ENCODE assay signal across 22 cellular contexts in genomic region chr5:171745602-171746001, GRCh38. TPM values are rescaled to one million over a fixed set of nuclear protein-coding genes. Genes with fewer than 3 reads are reported as not detected.
"Had no signal": no experiment of that assay in that cellular context is flagged by ENCODE, and none has a peak within 500 bp of the region (broad histone marks: within the 10 kb centered on the region; RNA-seq: fewer than 3 reads in every experiment).

No MANE protein-coding gene starts in this region.

- H3K4me1 Mint-ChIP-seq: immature natural killer cell, natural killer cell, T-helper 17 cell had no signal

- H3K27ac Mint-ChIP-seq: activated naive CD4-positive, alpha-beta T cell treated with anti-CD3 and anti-CD28 coated beads for 36 hours; activated naive CD8-positive, alpha-beta T cell treated with anti-CD3 and anti-CD28 coated beads, Interleukin-2, amount 50 U/mL, for 24 hours; activated T-helper 2 cell treated with anti-CD3 and anti-CD28 coated beads, Interferon-gamma antibody, Interleukin-2, Interleukin-4, amounts not matched to agents 10 μg/mL and 5 μg/mL and 100 μg/mL, durations not matched to agents 14 hours and 24 hours and 36 hours; dendritic cell treated with granulocyte-macrophage colony-stimulating factor and Interleukin-4, amounts not matched to agents 40 ng/mL and 50 ng/mL, for 4 days; effector memory CD8-positive, alpha-beta T cell; immature natural killer cell; natural killer cell; stimulated activated naive B cell treated with anti-CD40 and anti-IgM and Interleukin-4, amounts not matched to agents 10 μg/mL and 1 μg/mL and 100 μg/mL, for 72 hours; T-helper 17 cell had no signal

- ATAC-seq: activated naive CD8-positive, alpha-beta T cell treated with anti-CD3 and anti-CD28 coated beads, Interleukin-2, amount 50 U/mL, for 24 hours; effector memory CD8-positive, alpha-beta T cell; natural killer cell; stimulated activated naive B cell treated with anti-CD40 and anti-IgM and Interleukin-4, amounts not matched to agents 10 μg/mL and 1 μg/mL and 100 μg/mL, for 72 hours; T-helper 17 cell had no signal

- H3K4me3 Mint-ChIP-seq: activated naive CD4-positive, alpha-beta T cell treated with anti-CD3 and anti-CD28 coated beads for 36 hours; activated naive CD8-positive, alpha-beta T cell treated with anti-CD3 and anti-CD28 coated beads, Interleukin-2, amount 50 U/mL, for 24 hours; dendritic cell treated with granulocyte-macrophage colony-stimulating factor and Interleukin-4, amounts not matched to agents 40 ng/mL and 50 ng/mL, for 4 days; effector memory CD8-positive, alpha-beta T cell; immature natural killer cell; natural killer cell; stimulated activated naive B cell treated with anti-CD40 and anti-IgM and Interleukin-4, amounts not matched to agents 10 μg/mL and 1 μg/mL and 100 μg/mL, for 72 hours; T-helper 17 cell had no signal

- H3K27ac ChIP-seq: ascending aorta, breast epithelium, neutrophil, SJCRH30 had no signal

- H3K36me3 Mint-ChIP-seq: immature natural killer cell; natural killer cell; stimulated activated naive B cell treated with anti-CD40 and anti-IgM and Interleukin-4, amounts not matched to agents 10 μg/mL and 1 μg/mL and 100 μg/mL, for 72 hours had no signal

- DNase-seq: activated CD4-positive, CD25-positive, alpha-beta regulatory T cell; activated naive CD4-positive, alpha-beta T cell treated with anti-CD3 and anti-CD28 coated beads for 36 hours; activated naive CD8-positive, alpha-beta T cell treated with anti-CD3 and anti-CD28 coated beads, Interleukin-2, amount 50 U/mL, for 24 hours; activated T-cell treated with anti-CD3 and anti-CD28 coated beads for 4 hours; effector memory CD8-positive, alpha-beta T cell; head of caudate nucleus; immature natural killer cell; natural killer cell; SJCRH30; stimulated activated CD4-positive, alpha-beta T cell treated with anti-CD3 and anti-CD28 coated beads, Interleukin-2, amount 100 ng/mL, for 48 hours; stimulated activated naive B cell treated with anti-CD40 and anti-IgM and Interleukin-4, amounts not matched to agents 10 μg/mL and 1 μg/mL and 100 μg/mL, for 72 hours; T-helper 17 cell; trophoblast cell had no signal

- H3K27me3 Mint-ChIP-seq: stimulated activated naive B cell treated with anti-CD40 and anti-IgM and Interleukin-4, amounts not matched to agents 10 μg/mL and 1 μg/mL and 100 μg/mL, for 72 hours had no signal

- H3K9me3 Mint-ChIP-seq: activated naive CD4-positive, alpha-beta T cell treated with anti-CD3 and anti-CD28 coated beads for 36 hours; activated naive CD8-positive, alpha-beta T cell treated with anti-CD3 and anti-CD28 coated beads, Interleukin-2, amount 50 U/mL, for 24 hours; activated T-helper 2 cell treated with anti-CD3 and anti-CD28 coated beads, Interferon-gamma antibody, Interleukin-2, Interleukin-4, amounts not matched to agents 10 μg/mL and 5 μg/mL and 100 μg/mL, durations not matched to agents 14 hours and 24 hours and 36 hours; dendritic cell treated with granulocyte-macrophage colony-stimulating factor and Interleukin-4, amounts not matched to agents 40 ng/mL and 50 ng/mL, for 4 days; effector memory CD8-positive, alpha-beta T cell; immature natural killer cell; natural killer cell had no signal

RNA-seq across cellular contexts. Expression of gene SMIM23, which starts 40.0 kb away (rescaled TPM):
- total RNA-seq: activated CD8-positive, alpha-beta memory T cell treated with anti-CD3 and anti-CD28 coated beads for 36 hours; activated naive CD4-positive, alpha-beta T cell treated with anti-CD3 and anti-CD28 coated beads for 36 hours; activated T-helper 2 cell treated with anti-CD3 and anti-CD28 coated beads, Interferon-gamma antibody, Interleukin-2, Interleukin-4, amounts not matched to agents 10 μg/mL and 5 μg/mL and 100 μg/mL, durations not matched to agents 14 hours and 24 hours and 36 hours; ascending aorta; breast epithelium; cerebellum; natural killer cell; SJCRH30; skeletal muscle tissue; subcutaneous adipose tissue; T-helper 17 cell had no signal
